ENCODE assay signal across 19 cellular contexts in the genomic region with DNA sequence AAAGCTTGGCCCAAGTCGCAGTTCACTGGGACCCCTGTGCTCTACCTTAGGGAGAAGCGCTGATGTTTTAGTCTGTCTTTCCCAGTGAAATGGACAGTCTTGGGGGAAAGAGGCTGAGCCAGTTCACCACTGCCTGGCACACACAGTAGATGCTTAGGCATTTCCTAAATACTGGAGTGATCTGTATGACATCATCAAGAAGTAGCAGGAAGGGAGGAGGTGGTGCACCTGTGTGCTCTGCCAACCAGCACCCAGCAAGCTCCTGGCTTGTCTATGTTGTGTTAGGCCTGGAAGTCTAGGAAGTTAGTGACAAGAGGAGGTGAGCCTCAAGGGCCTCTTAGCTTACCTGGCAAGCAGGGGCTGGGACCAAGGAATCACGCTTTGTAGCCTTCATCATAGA.
"Had no signal": no experiment of that assay in that cellular context is flagged by ENCODE, and none has a peak within 500 bp of the region (broad histone marks: within the 10 kb centered on the region; RNA-seq: fewer than 3 reads in every experiment).

No MANE protein-coding gene starts in this region.

- H3K4me3 ChIP-seq: gastrocnemius medialis, heart right ventricle, lower lobe of right lung, tibial artery, uterus had no signal

- H3K4me1 ChIP-seq: uterus had no signal

- H3K9me3 ChIP-seq: gastrocnemius medialis, heart right ventricle, lower lobe of right lung, tibial artery, uterus had no signal

- H3K27ac ChIP-seq: gastrocnemius medialis, lower lobe of right lung, uterus, VCaP had no signal

- ATAC-seq: lower lobe of right lung had no signal

- DNase-seq: activated CD4-positive, alpha-beta T cell treated with anti-CD3 and anti-CD28 coated beads, Interleukin-2, amount 50 U/mL, for 1 hour; activated CD4-positive, CD25-positive, alpha-beta regulatory T cell treated with anti-CD3 and anti-CD28 coated beads, Interleukin-2, amount 50 U/mL, for 72 hours; activated gamma-delta T cell; caudate nucleus; endodermal cell; gastrocnemius medialis; heart right ventricle; immature natural killer cell; lower lobe of right lung; nucleus accumbens; retina; stimulated activated CD4-positive, alpha-beta T cell treated with anti-CD3 and anti-CD28 coated beads, Interleukin-2, amount 100 ng/mL, for 24 hours; stimulated activated naive CD4-positive, alpha-beta T cell treated with Interleukin-2 at 50 U/mL for 16 hours; substantia nigra; SW 1271; T-helper 2 cell; tibial artery; uterus had no signal

- H3K27me3 ChIP-seq: gastrocnemius medialis, heart right ventricle, tibial artery, uterus had no signal

- H3K36me3 ChIP-seq: gastrocnemius medialis, heart right ventricle, lower lobe of right lung, tibial artery, uterus had no signal
